1 cellular context compared by ENCODE assay signal in the genomic region with DNA sequence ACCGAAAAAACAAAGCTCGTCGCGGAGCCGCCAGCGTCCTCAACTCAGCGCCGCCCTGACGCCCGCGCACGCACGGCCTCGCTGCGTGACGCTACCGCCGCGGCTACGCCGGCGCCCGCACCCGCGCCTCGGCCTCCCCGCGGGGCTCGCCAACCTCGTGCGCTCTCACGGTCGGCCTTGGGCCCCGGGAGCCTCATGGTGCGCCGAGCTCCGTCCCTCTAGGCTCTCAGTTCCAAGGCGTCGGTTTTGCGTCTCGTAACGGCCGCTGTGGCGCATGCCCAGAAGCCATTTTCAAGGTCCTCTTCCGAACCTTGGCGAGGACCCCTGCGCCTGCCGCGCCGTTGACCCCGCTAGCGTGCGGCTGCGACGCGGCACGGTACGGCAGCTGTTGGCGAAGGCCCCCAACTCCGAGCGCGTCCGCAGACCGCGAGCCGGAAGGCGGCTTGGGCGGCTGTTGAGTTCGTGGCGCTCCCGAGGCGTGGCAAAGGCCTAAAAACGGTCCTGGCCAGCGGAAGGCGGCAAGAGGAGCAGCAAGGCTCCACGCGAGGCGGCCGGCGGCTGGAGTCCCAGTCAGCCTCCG.
A peak's percentile ranks its signal among the peaks of the same experiment; 100 is the strongest.
TF ChIP-seq lines count a peak whose summit lies in the region.

A gene (minus strand): TSS at position 64 of the 580 bp plus-strand sequence. CDS start 1,209 bp downstream, outside the sequence.

TF ChIP-seq in WTC11, 78 proteins besides CTCF, POLR2A, EP300 and RAD21 (continued from another document and continues in another):
- TF ChIP-seq, protein P1, sequence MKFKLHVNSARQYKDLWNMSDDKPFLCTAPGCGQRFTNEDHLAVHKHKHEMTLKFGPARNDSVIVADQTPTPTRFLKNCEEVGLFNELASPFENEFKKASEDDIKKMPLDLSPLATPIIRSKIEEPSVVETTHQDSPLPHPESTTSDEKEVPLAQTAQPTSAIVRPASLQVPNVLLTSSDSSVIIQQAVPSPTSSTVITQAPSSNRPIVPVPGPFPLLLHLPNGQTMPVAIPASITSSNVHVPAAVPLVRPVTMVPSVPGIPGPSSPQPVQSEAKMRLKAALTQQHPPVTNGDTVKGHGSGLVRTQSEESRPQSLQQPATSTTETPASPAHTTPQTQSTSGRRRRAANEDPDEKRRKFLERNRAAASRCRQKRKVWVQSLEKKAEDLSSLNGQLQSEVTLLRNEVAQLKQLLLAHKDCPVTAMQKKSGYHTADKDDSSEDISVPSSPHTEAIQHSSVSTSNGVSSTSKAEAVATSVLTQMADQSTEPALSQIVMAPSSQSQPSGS (CRISPR knock-in tag; IDR thresholded peaks at IDR 0.05; ENCODE audit: borderline replicate concordance, low read depth), result peak; percentile 73; the same call in 1 of the 2 replicates
- TF ChIP-seq, protein P2, sequence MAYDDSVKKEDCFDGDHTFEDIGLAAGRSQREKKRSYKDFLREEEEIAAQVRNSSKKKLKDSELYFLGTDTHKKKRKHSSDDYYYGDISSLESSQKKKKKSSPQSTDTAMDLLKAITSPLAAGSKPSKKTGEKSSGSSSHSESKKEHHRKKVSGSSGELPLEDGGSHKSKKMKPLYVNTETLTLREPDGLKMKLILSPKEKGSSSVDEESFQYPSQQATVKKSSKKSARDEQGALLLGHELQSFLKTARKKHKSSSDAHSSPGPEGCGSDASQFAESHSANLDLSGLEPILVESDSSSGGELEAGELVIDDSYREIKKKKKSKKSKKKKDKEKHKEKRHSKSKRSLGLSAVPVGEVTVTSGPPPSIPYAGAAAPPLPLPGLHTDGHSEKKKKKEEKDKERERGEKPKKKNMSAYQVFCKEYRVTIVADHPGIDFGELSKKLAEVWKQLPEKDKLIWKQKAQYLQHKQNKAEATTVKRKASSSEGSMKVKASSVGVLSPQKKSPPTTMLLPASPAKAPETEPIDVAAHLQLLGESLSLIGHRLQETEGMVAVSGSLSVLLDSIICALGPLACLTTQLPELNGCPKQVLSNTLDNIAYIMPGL (CRISPR knock-in tag; IDR thresholded peaks at IDR 0.05), result peak; percentile 91
- TF ChIP-seq ZNF423 (CRISPR knock-in tag; IDR thresholded peaks at IDR 0.05) (no peak), ZNF232 (CRISPR knock-in tag; IDR thresholded peaks at IDR 0.05) (peak; percentile 94), HMGA2 (CRISPR knock-in tag; IDR thresholded peaks at IDR 0.05) (no peak), NR1H2 (CRISPR knock-in tag; IDR thresholded peaks at IDR 0.05) (peak; percentile 63; the same call in 1 of the 2 replicates), SMAD3 (CRISPR knock-in tag; IDR thresholded peaks at IDR 0.05; ENCODE audit: borderline replicate concordance) (peak; percentile 86), NFATC4 (CRISPR knock-in tag; IDR thresholded peaks at IDR 0.05) (no peak), MXD4 (CRISPR knock-in tag; IDR thresholded peaks at IDR 0.05; ENCODE audit: borderline replicate concordance) (no peak), IRF2 (CRISPR knock-in tag; IDR thresholded peaks at IDR 0.05; ENCODE audit: borderline replicate concordance, low read depth) (0 out of 2 replicates have a peak, but pooled peaks have one; percentile 63), ZNF416 (CRISPR knock-in tag; IDR thresholded peaks at IDR 0.05) (no peak), ZNF138 (CRISPR knock-in tag; conservative IDR thresholded peaks at IDR 0.05) (peak; percentile 99), SMAD4 (CRISPR knock-in tag; IDR thresholded peaks at IDR 0.05) (0 out of 2 replicates have a peak, but pooled peaks have one; percentile 77), FOXK1 (CRISPR knock-in tag; IDR thresholded peaks at IDR 0.05) (peak; percentile 87; the same call in 1 of the 2 replicates), ZNF219 (CRISPR knock-in tag; IDR thresholded peaks at IDR 0.05; ENCODE audit: borderline replicate concordance) (peak; percentile 88), JAZF1 (CRISPR knock-in tag; IDR thresholded peaks at IDR 0.05) (no peak), ZNF317 (CRISPR knock-in tag; IDR thresholded peaks at IDR 0.05; ENCODE audit: borderline replicate concordance, low read depth) (peak; percentile 77), RELA (CRISPR knock-in tag; IDR thresholded peaks at IDR 0.05; ENCODE audit: borderline replicate concordance) (peak; percentile 95; the same call in 1 of the 2 replicates), EMX1 (CRISPR knock-in tag; IDR thresholded peaks at IDR 0.05) (no peak), CBFB (CRISPR knock-in tag; IDR thresholded peaks at IDR 0.05; ENCODE audit: low read depth) (peak; percentile 89; the same call in 1 of the 2 replicates), NR3C1 (CRISPR knock-in tag; conservative IDR thresholded peaks at IDR 0.05; ENCODE audit: low read depth) (peak; percentile 94; the same call in 1 of the 2 replicates)
- TF ChIP-seq, protein P3, sequence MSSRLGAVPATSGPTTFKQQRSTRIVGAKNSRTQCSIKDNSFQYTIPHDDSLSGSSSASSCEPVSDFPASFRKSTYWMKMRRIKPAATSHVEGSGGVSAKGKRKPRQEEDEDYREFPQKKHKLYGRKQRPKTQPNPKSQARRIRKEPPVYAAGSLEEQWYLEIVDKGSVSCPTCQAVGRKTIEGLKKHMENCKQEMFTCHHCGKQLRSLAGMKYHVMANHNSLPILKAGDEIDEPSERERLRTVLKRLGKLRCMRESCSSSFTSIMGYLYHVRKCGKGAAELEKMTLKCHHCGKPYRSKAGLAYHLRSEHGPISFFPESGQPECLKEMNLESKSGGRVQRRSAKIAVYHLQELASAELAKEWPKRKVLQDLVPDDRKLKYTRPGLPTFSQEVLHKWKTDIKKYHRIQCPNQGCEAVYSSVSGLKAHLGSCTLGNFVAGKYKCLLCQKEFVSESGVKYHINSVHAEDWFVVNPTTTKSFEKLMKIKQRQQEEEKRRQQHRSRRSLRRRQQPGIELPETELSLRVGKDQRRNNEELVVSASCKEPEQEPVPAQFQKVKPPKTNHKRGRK (CRISPR knock-in tag; IDR thresholded peaks at IDR 0.05; ENCODE audit: borderline replicate concordance), result no peak
- TF ChIP-seq, protein P4, sequence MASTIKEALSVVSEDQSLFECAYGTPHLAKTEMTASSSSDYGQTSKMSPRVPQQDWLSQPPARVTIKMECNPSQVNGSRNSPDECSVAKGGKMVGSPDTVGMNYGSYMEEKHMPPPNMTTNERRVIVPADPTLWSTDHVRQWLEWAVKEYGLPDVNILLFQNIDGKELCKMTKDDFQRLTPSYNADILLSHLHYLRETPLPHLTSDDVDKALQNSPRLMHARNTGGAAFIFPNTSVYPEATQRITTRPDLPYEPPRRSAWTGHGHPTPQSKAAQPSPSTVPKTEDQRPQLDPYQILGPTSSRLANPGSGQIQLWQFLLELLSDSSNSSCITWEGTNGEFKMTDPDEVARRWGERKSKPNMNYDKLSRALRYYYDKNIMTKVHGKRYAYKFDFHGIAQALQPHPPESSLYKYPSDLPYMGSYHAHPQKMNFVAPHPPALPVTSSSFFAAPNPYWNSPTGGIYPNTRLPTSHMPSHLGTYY (CRISPR knock-in tag; IDR thresholded peaks at IDR 0.05), result no peak
- TF ChIP-seq, protein P5, sequence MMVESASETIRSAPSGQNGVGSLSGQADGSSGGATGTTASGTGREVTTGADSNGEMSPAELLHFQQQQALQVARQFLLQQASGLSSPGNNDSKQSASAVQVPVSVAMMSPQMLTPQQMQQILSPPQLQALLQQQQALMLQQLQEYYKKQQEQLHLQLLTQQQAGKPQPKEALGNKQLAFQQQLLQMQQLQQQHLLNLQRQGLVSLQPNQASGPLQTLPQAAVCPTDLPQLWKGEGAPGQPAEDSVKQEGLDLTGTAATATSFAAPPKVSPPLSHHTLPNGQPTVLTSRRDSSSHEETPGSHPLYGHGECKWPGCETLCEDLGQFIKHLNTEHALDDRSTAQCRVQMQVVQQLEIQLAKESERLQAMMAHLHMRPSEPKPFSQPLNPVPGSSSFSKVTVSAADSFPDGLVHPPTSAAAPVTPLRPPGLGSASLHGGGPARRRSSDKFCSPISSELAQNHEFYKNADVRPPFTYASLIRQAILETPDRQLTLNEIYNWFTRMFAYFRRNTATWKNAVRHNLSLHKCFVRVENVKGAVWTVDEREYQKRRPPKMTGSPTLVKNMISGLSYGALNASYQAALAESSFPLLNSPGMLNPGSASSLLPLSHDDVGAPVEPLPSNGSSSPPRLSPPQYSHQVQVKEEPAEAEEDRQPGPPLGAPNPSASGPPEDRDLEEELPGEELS (CRISPR knock-in tag; IDR thresholded peaks at IDR 0.05), result peak; percentile 99
- TF ChIP-seq, protein P6, sequence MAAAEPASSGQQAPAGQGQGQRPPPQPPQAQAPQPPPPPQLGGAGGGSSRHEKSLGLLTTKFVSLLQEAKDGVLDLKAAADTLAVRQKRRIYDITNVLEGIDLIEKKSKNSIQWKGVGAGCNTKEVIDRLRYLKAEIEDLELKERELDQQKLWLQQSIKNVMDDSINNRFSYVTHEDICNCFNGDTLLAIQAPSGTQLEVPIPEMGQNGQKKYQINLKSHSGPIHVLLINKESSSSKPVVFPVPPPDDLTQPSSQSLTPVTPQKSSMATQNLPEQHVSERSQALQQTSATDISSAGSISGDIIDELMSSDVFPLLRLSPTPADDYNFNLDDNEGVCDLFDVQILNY (CRISPR knock-in tag; IDR thresholded peaks at IDR 0.05), result peak; percentile 98
- TF ChIP-seq, protein P7, sequence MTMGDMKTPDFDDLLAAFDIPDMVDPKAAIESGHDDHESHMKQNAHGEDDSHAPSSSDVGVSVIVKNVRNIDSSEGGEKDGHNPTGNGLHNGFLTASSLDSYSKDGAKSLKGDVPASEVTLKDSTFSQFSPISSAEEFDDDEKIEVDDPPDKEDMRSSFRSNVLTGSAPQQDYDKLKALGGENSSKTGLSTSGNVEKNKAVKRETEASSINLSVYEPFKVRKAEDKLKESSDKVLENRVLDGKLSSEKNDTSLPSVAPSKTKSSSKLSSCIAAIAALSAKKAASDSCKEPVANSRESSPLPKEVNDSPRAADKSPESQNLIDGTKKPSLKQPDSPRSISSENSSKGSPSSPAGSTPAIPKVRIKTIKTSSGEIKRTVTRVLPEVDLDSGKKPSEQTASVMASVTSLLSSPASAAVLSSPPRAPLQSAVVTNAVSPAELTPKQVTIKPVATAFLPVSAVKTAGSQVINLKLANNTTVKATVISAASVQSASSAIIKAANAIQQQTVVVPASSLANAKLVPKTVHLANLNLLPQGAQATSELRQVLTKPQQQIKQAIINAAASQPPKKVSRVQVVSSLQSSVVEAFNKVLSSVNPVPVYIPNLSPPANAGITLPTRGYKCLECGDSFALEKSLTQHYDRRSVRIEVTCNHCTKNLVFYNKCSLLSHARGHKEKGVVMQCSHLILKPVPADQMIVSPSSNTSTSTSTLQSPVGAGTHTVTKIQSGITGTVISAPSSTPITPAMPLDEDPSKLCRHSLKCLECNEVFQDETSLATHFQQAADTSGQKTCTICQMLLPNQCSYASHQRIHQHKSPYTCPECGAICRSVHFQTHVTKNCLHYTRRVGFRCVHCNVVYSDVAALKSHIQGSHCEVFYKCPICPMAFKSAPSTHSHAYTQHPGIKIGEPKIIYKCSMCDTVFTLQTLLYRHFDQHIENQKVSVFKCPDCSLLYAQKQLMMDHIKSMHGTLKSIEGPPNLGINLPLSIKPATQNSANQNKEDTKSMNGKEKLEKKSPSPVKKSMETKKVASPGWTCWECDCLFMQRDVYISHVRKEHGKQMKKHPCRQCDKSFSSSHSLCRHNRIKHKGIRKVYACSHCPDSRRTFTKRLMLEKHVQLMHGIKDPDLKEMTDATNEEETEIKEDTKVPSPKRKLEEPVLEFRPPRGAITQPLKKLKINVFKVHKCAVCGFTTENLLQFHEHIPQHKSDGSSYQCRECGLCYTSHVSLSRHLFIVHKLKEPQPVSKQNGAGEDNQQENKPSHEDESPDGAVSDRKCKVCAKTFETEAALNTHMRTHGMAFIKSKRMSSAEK (CRISPR knock-in tag; IDR thresholded peaks at IDR 0.05; ENCODE audit: borderline replicate concordance), result no peak
- TF ChIP-seq, protein P8, sequence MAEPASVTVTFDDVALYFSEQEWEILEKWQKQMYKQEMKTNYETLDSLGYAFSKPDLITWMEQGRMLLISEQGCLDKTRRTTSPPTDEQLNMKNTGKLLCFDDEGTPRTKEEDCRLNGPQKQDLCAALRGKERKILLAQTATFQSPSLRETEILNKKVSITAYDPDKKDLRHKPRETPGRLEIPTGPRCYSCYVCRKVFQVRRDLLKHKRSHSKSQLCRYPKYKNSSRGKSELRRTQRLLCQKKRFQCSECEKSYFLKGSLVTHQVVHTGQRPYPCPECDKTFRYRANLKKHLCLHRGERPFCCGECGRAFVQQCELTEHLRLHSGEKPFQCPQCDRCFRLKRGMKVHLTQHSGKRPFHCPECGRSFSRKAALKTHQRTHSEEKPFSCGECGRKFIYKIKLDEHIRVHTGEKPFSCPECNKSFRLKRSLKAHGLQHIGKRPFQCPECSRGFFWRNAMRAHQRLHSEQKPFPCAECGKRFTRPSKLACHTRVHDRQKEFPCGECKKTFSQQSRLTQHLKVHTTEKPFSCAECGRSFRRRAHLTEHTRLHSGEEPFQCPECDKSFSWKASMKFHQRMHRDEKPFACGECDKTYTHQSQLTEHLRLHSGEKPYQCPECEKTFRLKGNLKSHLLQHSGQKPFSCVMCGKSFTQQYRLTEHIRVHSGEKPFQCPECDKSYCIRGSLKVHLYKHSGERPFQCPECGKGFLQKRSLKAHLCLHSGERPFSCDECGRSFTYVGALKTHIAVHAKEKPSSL (CRISPR knock-in tag; conservative IDR thresholded peaks at IDR 0.05), result no peak
- TF ChIP-seq, protein P9, sequence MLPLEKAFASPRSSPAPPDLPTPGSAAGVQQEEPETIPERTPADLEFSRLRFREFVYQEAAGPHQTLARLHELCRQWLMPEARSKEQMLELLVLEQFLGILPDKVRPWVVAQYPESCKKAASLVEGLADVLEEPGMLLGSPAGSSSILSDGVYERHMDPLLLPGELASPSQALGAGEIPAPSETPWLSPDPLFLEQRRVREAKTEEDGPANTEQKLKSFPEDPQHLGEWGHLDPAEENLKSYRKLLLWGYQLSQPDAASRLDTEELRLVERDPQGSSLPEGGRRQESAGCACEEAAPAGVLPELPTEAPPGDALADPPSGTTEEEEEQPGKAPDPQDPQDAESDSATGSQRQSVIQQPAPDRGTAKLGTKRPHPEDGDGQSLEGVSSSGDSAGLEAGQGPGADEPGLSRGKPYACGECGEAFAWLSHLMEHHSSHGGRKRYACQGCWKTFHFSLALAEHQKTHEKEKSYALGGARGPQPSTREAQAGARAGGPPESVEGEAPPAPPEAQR (CRISPR knock-in tag; IDR thresholded peaks at IDR 0.05), result no peak
- TF ChIP-seq, protein P10, sequence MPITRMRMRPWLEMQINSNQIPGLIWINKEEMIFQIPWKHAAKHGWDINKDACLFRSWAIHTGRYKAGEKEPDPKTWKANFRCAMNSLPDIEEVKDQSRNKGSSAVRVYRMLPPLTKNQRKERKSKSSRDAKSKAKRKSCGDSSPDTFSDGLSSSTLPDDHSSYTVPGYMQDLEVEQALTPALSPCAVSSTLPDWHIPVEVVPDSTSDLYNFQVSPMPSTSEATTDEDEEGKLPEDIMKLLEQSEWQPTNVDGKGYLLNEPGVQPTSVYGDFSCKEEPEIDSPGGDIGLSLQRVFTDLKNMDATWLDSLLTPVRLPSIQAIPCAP (CRISPR knock-in tag; IDR thresholded peaks at IDR 0.05), result peak; percentile 97
- TF ChIP-seq, protein P11, sequence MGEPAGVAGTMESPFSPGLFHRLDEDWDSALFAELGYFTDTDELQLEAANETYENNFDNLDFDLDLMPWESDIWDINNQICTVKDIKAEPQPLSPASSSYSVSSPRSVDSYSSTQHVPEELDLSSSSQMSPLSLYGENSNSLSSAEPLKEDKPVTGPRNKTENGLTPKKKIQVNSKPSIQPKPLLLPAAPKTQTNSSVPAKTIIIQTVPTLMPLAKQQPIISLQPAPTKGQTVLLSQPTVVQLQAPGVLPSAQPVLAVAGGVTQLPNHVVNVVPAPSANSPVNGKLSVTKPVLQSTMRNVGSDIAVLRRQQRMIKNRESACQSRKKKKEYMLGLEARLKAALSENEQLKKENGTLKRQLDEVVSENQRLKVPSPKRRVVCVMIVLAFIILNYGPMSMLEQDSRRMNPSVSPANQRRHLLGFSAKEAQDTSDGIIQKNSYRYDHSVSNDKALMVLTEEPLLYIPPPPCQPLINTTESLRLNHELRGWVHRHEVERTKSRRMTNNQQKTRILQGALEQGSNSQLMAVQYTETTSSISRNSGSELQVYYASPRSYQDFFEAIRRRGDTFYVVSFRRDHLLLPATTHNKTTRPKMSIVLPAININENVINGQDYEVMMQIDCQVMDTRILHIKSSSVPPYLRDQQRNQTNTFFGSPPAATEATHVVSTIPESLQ (CRISPR knock-in tag; IDR thresholded peaks at IDR 0.05), result no peak
